Comparison of ENCODE assay signal across 20 cellular contexts in genomic region chr6:28371280-28371679, GRCh38.
"Had no signal": no experiment of that assay in that cellular context is flagged by ENCODE, and none has a peak within 500 bp of the region (broad histone marks: within the 10 kb centered on the region; RNA-seq: fewer than 3 reads in every experiment).

No MANE protein-coding gene starts in this region.

- H3K9me3 ChIP-seq: SK-N-SH had no signal

- H3K4me3 ChIP-seq: cardiac muscle cell had no signal

- H3K27me3 Mint-ChIP-seq: activated CD4-positive, alpha-beta memory T cell treated with anti-CD3 and anti-CD28 coated beads, Interleukin-2, amount 10 ng/mL, durations not matched to agents 7 days and 5 days; activated CD4-positive, alpha-beta T cell treated with anti-CD3 and anti-CD28 coated beads for 36 hours; activated naive CD8-positive, alpha-beta T cell; activated T-helper 17 cell treated with anti-CD3 and anti-CD28 coated beads, Interleukin-2, amount 50 U/mL, for 72 hours had no signal

- DNase-seq: activated CD4-positive, alpha-beta memory T cell treated with anti-CD3 and anti-CD28 coated beads, Interleukin-2, amount 10 ng/mL, durations not matched to agents 7 days and 5 days; activated CD4-positive, alpha-beta T cell treated with anti-CD3 and anti-CD28 coated beads for 36 hours; activated CD4-positive, alpha-beta T cell treated with anti-CD3 and anti-CD28 coated beads, Interleukin-2, amount 50 U/mL, for 1 hour; activated gamma-delta T cell; activated naive CD4-positive, alpha-beta T cell treated with anti-CD3 and anti-CD28 coated beads for 36 hours; activated T-cell treated with anti-CD3 and anti-CD28 coated beads for 4 hours; activated T-cell treated with anti-CD3 and anti-CD28 coated beads, Interleukin-2, amount 50 U/mL, for 48 hours; brain microvascular endothelial cell; NCI-H1048; NCI-H146; NCI-H187 treated with DMSO at 0.1 percent for 48 hours; NCI-H2081 treated with DMSO at 0.1 percent for 48 hours; NCI-H446; NCI-H524; SK-N-SH; T-helper 1 cell had no signal

- H3K4me3 Mint-ChIP-seq: activated CD4-positive, alpha-beta memory T cell treated with anti-CD3 and anti-CD28 coated beads, Interleukin-2, amount 10 ng/mL, durations not matched to agents 7 days and 5 days; activated CD4-positive, alpha-beta T cell treated with anti-CD3 and anti-CD28 coated beads for 36 hours; activated naive CD4-positive, alpha-beta T cell treated with anti-CD3 and anti-CD28 coated beads for 36 hours; activated naive CD8-positive, alpha-beta T cell; activated T-helper 17 cell treated with anti-CD3 and anti-CD28 coated beads, Interleukin-2, amount 50 U/mL, for 72 hours had no signal

- H3K4me2 ChIP-seq: SK-N-SH had no signal

- H3K27me3 ChIP-seq: brain microvascular endothelial cell, cardiac muscle cell had no signal

- H3K4me1 Mint-ChIP-seq: activated CD4-positive, alpha-beta memory T cell treated with anti-CD3 and anti-CD28 coated beads, Interleukin-2, amount 10 ng/mL, durations not matched to agents 7 days and 5 days; activated CD4-positive, alpha-beta T cell treated with anti-CD3 and anti-CD28 coated beads for 36 hours; activated T-helper 17 cell treated with anti-CD3 and anti-CD28 coated beads, Interleukin-2, amount 50 U/mL, for 72 hours had no signal

- H3K27ac Mint-ChIP-seq: activated CD4-positive, alpha-beta memory T cell treated with anti-CD3 and anti-CD28 coated beads, Interleukin-2, amount 10 ng/mL, durations not matched to agents 7 days and 5 days; activated CD4-positive, alpha-beta T cell treated with anti-CD3 and anti-CD28 coated beads for 36 hours; activated naive CD4-positive, alpha-beta T cell treated with anti-CD3 and anti-CD28 coated beads for 36 hours; activated naive CD8-positive, alpha-beta T cell; activated T-helper 17 cell treated with anti-CD3 and anti-CD28 coated beads, Interleukin-2, amount 50 U/mL, for 72 hours had no signal

- H3K9ac ChIP-seq: SK-N-SH had no signal

- H3K27ac ChIP-seq: brain microvascular endothelial cell, cardiac muscle cell, VCaP had no signal

- ATAC-seq: activated CD4-positive, alpha-beta T cell treated with anti-CD3 and anti-CD28 coated beads for 36 hours; activated T-helper 17 cell treated with anti-CD3 and anti-CD28 coated beads, Interleukin-2, amount 50 U/mL, for 72 hours had no signal

- H3K9me3 Mint-ChIP-seq: activated CD4-positive, alpha-beta memory T cell treated with anti-CD3 and anti-CD28 coated beads, Interleukin-2, amount 10 ng/mL, durations not matched to agents 7 days and 5 days; activated naive CD4-positive, alpha-beta T cell treated with anti-CD3 and anti-CD28 coated beads for 36 hours; activated T-helper 17 cell treated with anti-CD3 and anti-CD28 coated beads, Interleukin-2, amount 50 U/mL, for 72 hours had no signal
